ENCODE assay signal across 17 cellular contexts in genomic region chr16:4519274-4520058, GRCh38. TPM values are rescaled to one million over a fixed set of nuclear protein-coding genes. Genes with fewer than 3 reads are reported as not detected.
DNase-seq lines count a peak whose midpoint lies in the region; ATAC-seq and TF ChIP-seq lines count a peak whose summit lies in the region.
"Had no signal": no experiment of that assay in that cellular context is flagged by ENCODE, and none has a peak within 500 bp of the region (broad histone marks: within the 10 kb centered on the region; RNA-seq: fewer than 3 reads in every experiment).

No MANE protein-coding gene starts in this region.

- H2AK5ac ChIP-seq in trophoblast cell (ENCODE audit: low read length): no peak overlapping the region

- no peak for TF ChIP-seq POLR2A in right lobe of liver (IDR thresholded peaks at IDR 0.05)

- no peak overlapping the region for H2BK120ac ChIP-seq in trophoblast cell (ENCODE audit: insufficient read depth, low read length, poor library complexity)

- H4K8ac ChIP-seq in trophoblast cell (ENCODE audit: low read depth, low read length): no peak overlapping the region

- no peaks in the 10 kb centered on the region for H3K79me1 ChIP-seq in trophoblast cell (ENCODE audit: low read length)

- no peak overlapping the region for H2BK12ac ChIP-seq in trophoblast cell (ENCODE audit: low read length)

- H4K12ac ChIP-seq in trophoblast cell (ENCODE audit: low read depth, low read length): no peak overlapping the region

- H3K23ac ChIP-seq in trophoblast cell (ENCODE audit: low read length): no peak overlapping the region

- peak overlapping the region; percentile 19 for H3K27ac Mint-ChIP-seq in activated naive CD8-positive, alpha-beta T cell treated with anti-CD3 and anti-CD28 coated beads, Interleukin-2, amount 10 ng/mL, durations not matched to agents 7 days and 5 days
- no peak overlapping the region for H3K27ac Mint-ChIP-seq in activated naive CD8-positive, alpha-beta T cell treated with anti-CD3 and anti-CD28 coated beads, Interleukin-2, amount 50 U/mL, for 24 hours
- H3K27ac Mint-ChIP-seq: neural progenitor cell had no signal

- H3K18ac ChIP-seq in trophoblast cell (ENCODE audit: low read length): no peak overlapping the region

- H3K9ac ChIP-seq in trophoblast cell (ENCODE audit: low read length): no peak overlapping the region
- H3K9ac ChIP-seq: GM23248, neural progenitor cell had no signal

- no peaks in the 10 kb centered on the region for H3K79me2 ChIP-seq in trophoblast cell (ENCODE audit: control insufficient read depth, insufficient read depth, low read length, poor library complexity)

- no peak overlapping the region for H3K4me3 Mint-ChIP-seq in activated naive CD8-positive, alpha-beta T cell treated with anti-CD3 and anti-CD28 coated beads, Interleukin-2, amount 10 ng/mL, durations not matched to agents 7 days and 5 days
- no peak overlapping the region for H3K4me3 Mint-ChIP-seq in activated naive CD8-positive, alpha-beta T cell treated with anti-CD3 and anti-CD28 coated beads, Interleukin-2, amount 50 U/mL, for 24 hours
- H3K4me3 Mint-ChIP-seq: neural progenitor cell had no signal

- no peak overlapping the region for H3K14ac ChIP-seq in trophoblast cell (ENCODE audit: low read length)

- H3K4me3 ChIP-seq in dorsolateral prefrontal cortex: no peak overlapping the region
- H3K4me3 ChIP-seq in trophoblast cell (ENCODE audit: low read depth, low read length): no peak overlapping the region
- H3K4me3 ChIP-seq in right lobe of liver: no peak overlapping the region
- H3K4me3 ChIP-seq: coronary artery, GM23248, heart left ventricle, neural progenitor cell, SK-N-MC, testis had no signal

- H3K4ac ChIP-seq in trophoblast cell (ENCODE audit: low read depth, low read length): no peak overlapping the region

- H3K4me1 Mint-ChIP-seq in activated naive CD8-positive, alpha-beta T cell treated with anti-CD3 and anti-CD28 coated beads, Interleukin-2, amount 10 ng/mL, durations not matched to agents 7 days and 5 days: peaks cover 36% of the 10 kb centered on the region
- peaks cover 27% of the 10 kb centered on the region for H3K4me1 Mint-ChIP-seq in activated naive CD8-positive, alpha-beta T cell treated with anti-CD3 and anti-CD28 coated beads, Interleukin-2, amount 50 U/mL, for 24 hours

- WGBS in trophoblast cell (ENCODE audit: extremely low coverage, insufficient coverage, insufficient read length): no CpG with 5 or more reads among the region's 15 CpGs
- 89% methylated on average over 9 of the region's 15 CpGs for WGBS in right lobe of liver (ENCODE audit: insufficient coverage, low coverage, low lambda C conversion rate, missing lambda C conversion rate)

- TF ChIP-seq CTCF in dorsolateral prefrontal cortex (IDR thresholded peaks at IDR 0.05 in 54 of 56, conservative IDR thresholded peaks at IDR 0.05 in 2 of 56; ENCODE audit: low read depth in 1 of 56, partially characterized antibody in 56 of 56) (no peak), right lobe of liver (IDR thresholded peaks at IDR 0.05) (no peak)

- no peaks in the 10 kb centered on the region for H3K9me3 ChIP-seq in trophoblast cell (ENCODE audit: insufficient read depth, low read depth, low read length)
- no peaks in the 10 kb centered on the region for H3K9me3 ChIP-seq in right lobe of liver
- H3K9me3 ChIP-seq: heart left ventricle, testis had no signal

- POLR2A ChIA-PET in activated naive CD8-positive, alpha-beta T cell treated with anti-CD3 and anti-CD28 coated beads, Interleukin-2, amount 10 ng/mL, durations not matched to agents 7 days and 5 days (lab: Charles Lee): interaction anchor here (0.5 kb wide), 1 partner anchor 32 kb away, joined by 3 read pairs; no protein-coding TSS in a partner anchor

- no peak overlapping the region for H2AFZ ChIP-seq in trophoblast cell (ENCODE audit: insufficient read depth, low read length, poor library complexity)
- H2AFZ ChIP-seq: GM23248, neural progenitor cell had no signal

- no peak overlapping the region for H4K91ac ChIP-seq in trophoblast cell (ENCODE audit: low read depth, low read length)

- H3K27me3 ChIP-seq in dorsolateral prefrontal cortex: no peaks in the 10 kb centered on the region
- no peaks in the 10 kb centered on the region for H3K27me3 ChIP-seq in trophoblast cell (ENCODE audit: insufficient read depth, low read length)
- H3K27me3 ChIP-seq in right lobe of liver: no peaks in the 10 kb centered on the region
- H3K27me3 ChIP-seq: heart left ventricle, neural progenitor cell, testis had no signal

- H3K4me2 ChIP-seq in trophoblast cell (ENCODE audit: low read length): no peak overlapping the region
- H3K4me2 ChIP-seq: neural progenitor cell had no signal

- peak overlapping the region in 46 of 59 donors; percentile 13 to 90 (median 68) for H3K27ac ChIP-seq in dorsolateral prefrontal cortex
- no peak overlapping the region for H3K27ac ChIP-seq in trophoblast cell (ENCODE audit: low read depth, low read length)
- H3K27ac ChIP-seq in right lobe of liver: no peak overlapping the region
- H3K27ac ChIP-seq: coronary artery, GM23248, heart left ventricle, neural progenitor cell, SK-N-MC, testis had no signal

- H3K9me3 Mint-ChIP-seq in activated naive CD8-positive, alpha-beta T cell treated with anti-CD3 and anti-CD28 coated beads, Interleukin-2, amount 10 ng/mL, durations not matched to agents 7 days and 5 days: no peaks in the 10 kb centered on the region
- H3K9me3 Mint-ChIP-seq in activated naive CD8-positive, alpha-beta T cell treated with anti-CD3 and anti-CD28 coated beads, Interleukin-2, amount 50 U/mL, for 24 hours: no peaks in the 10 kb centered on the region
- H3K9me3 Mint-ChIP-seq: neural progenitor cell had no signal

- peaks cover 11% of the 10 kb centered on the region for H3K36me3 Mint-ChIP-seq in activated naive CD8-positive, alpha-beta T cell treated with anti-CD3 and anti-CD28 coated beads, Interleukin-2, amount 10 ng/mL, durations not matched to agents 7 days and 5 days
- H3K36me3 Mint-ChIP-seq in activated naive CD8-positive, alpha-beta T cell treated with anti-CD3 and anti-CD28 coated beads, Interleukin-2, amount 50 U/mL, for 24 hours (ENCODE audit: low read depth): peaks cover 8% of the 10 kb centered on the region

- no peak overlapping the region for H2BK5ac ChIP-seq in trophoblast cell (ENCODE audit: low read depth, low read length, poor library complexity)

- no peaks in the 10 kb centered on the region for H3K27me3 Mint-ChIP-seq in activated naive CD8-positive, alpha-beta T cell treated with anti-CD3 and anti-CD28 coated beads, Interleukin-2, amount 10 ng/mL, durations not matched to agents 7 days and 5 days
- H3K27me3 Mint-ChIP-seq in activated naive CD8-positive, alpha-beta T cell treated with anti-CD3 and anti-CD28 coated beads, Interleukin-2, amount 50 U/mL, for 24 hours: no peaks in the 10 kb centered on the region

- intact Hi-C loops in dorsolateral prefrontal cortex (cut with DNase I) (loop anchor here in 1 of 2 donors (10.0 kb wide), 1 partner anchor 165 kb away; no protein-coding TSS in a partner anchor), right lobe of liver (cut with DNase I) (no loop called here)

- peaks cover 0 to under 1% of the 10 kb centered on the region in 2 experiments for H3K36me3 ChIP-seq in trophoblast cell (ENCODE audit: control insufficient read depth in 1 of 2, insufficient read depth in 2 of 2, low read length in 2 of 2)
- H3K36me3 ChIP-seq in right lobe of liver: no peaks in the 10 kb centered on the region
- H3K36me3 ChIP-seq: heart left ventricle, neural progenitor cell had no signal

- DNase-seq in activated naive CD8-positive, alpha-beta T cell treated with anti-CD3 and anti-CD28 coated beads, Interleukin-2, amount 10 ng/mL, durations not matched to agents 7 days and 5 days: no peak
- no peak for DNase-seq in activated naive CD8-positive, alpha-beta T cell treated with anti-CD3 and anti-CD28 coated beads, Interleukin-2, amount 50 U/mL, for 24 hours
- DNase-seq in NCI-H345 treated with DMSO at 0.1 percent for 48 hours (lab: John Stamatoyannopoulos, UW; ENCODE audit: unreplicated experiment) (peak; percentile 27), dorsolateral prefrontal cortex (no peak), trophoblast cell (no peak), right lobe of liver (no peak), activated gamma-delta T cell treated with Interleukin-2 at 50 U/mL for 16 hours (no peak)
- no peak for DNase-seq in activated naive CD4-positive, alpha-beta T cell treated with Interleukin-2 at 50 U/mL for 16 hours
- DNase-seq: activated CD4-positive, alpha-beta T cell treated with anti-CD3 and anti-CD28 coated beads for 1 hour; activated effector memory CD4-positive, alpha-beta T cell treated with anti-CD3 and anti-CD28 coated beads, Interleukin-2, amount 50 U/mL, for 16 hours; GM23248; heart left ventricle; NCI-H2227 treated with DMSO at 0.1 percent for 48 hours; testis had no signal

- ATAC-seq in activated naive CD8-positive, alpha-beta T cell treated with anti-CD3 and anti-CD28 coated beads, Interleukin-2, amount 10 ng/mL, durations not matched to agents 7 days and 5 days (ENCODE audit: low read depth): no peak
- no peak for ATAC-seq in activated naive CD8-positive, alpha-beta T cell treated with anti-CD3 and anti-CD28 coated beads, Interleukin-2, amount 50 U/mL, for 24 hours
- ATAC-seq in right lobe of liver: no peak
- ATAC-seq: heart left ventricle had no signal

- H3K4me1 ChIP-seq in trophoblast cell (ENCODE audit: control insufficient read depth in 1 of 2, insufficient read depth in 2 of 2, low read length in 2 of 2): no peaks in the 10 kb centered on the region
- no peaks in the 10 kb centered on the region for H3K4me1 ChIP-seq in right lobe of liver

RNA-seq across cellular contexts. Expression of gene CDIP1, which starts 19.1 kb away (rescaled TPM):
- 10 to 100 TPM; 36.3 to 42.1 TPM for total RNA-seq in activated naive CD8-positive, alpha-beta T cell treated with anti-CD3 and anti-CD28 coated beads, Interleukin-2, amount 10 ng/mL, durations not matched to agents 7 days and 5 days
- total RNA-seq in dorsolateral prefrontal cortex: 100 to 1,000 TPM; 100 to 237 (median 186) TPM
- polyA plus RNA-seq in trophoblast cell (2013): 11.1 and 11.9 TPM in 2 replicates
- total RNA-seq in right lobe of liver: 10 to 100 TPM; 15.7 to 23.2 (median 18.4) TPM

RNA-seq across cellular contexts. Expression of gene C16orf96, which starts 36.7 kb away (rescaled TPM):
- under 1 TPM; 0.08 to 0.17 TPM for total RNA-seq in activated naive CD8-positive, alpha-beta T cell treated with anti-CD3 and anti-CD28 coated beads, Interleukin-2, amount 10 ng/mL, durations not matched to agents 7 days and 5 days
- total RNA-seq in dorsolateral prefrontal cortex: 1 to 10 TPM in 59 of 120 experiments, under 1 TPM in 61; 0.30 to 2.0 (median 1.00) TPM
- 0.10 and 0.12 TPM in 2 replicates for polyA plus RNA-seq in trophoblast cell (2013)
- under 1 TPM in 5 of 6 experiments, not detected in 1; 0.06 to 0.24 (median 0.16) TPM for total RNA-seq in right lobe of liver
- total RNA-seq: GM23248 had no signal
- polyA plus RNA-seq: GM23248 had no signal

RNA-seq across cellular contexts. Expression of gene HMOX2, which starts 43.3 kb away (rescaled TPM):
- 10 to 100 TPM; 84.5 to 86.9 TPM for total RNA-seq in activated naive CD8-positive, alpha-beta T cell treated with anti-CD3 and anti-CD28 coated beads, Interleukin-2, amount 10 ng/mL, durations not matched to agents 7 days and 5 days
- total RNA-seq in dorsolateral prefrontal cortex (100 to 1,000 TPM in 32 of 120 experiments, 10 to 100 TPM in 88; 41.9 to 120 (median 90.5) TPM), right lobe of liver (10 to 100 TPM; 39.7 to 74.7 (median 55.4) TPM)
- polyA plus RNA-seq in trophoblast cell (2013): 31.1 and 32.4 TPM in 2 replicates

RNA-seq across cellular contexts. Expression of gene NMRAL1, which starts 45.0 kb away (rescaled TPM):
- 10 to 100 TPM; 64.5 to 64.6 TPM for total RNA-seq in activated naive CD8-positive, alpha-beta T cell treated with anti-CD3 and anti-CD28 coated beads, Interleukin-2, amount 10 ng/mL, durations not matched to agents 7 days and 5 days
- 10 to 100 TPM; 28.4 to 78.4 (median 55.8) TPM for total RNA-seq in dorsolateral prefrontal cortex
- 55.3 and 56.9 TPM in 2 replicates for polyA plus RNA-seq in trophoblast cell (2013)
- total RNA-seq in right lobe of liver: 10 to 100 TPM; 19.9 to 44.0 (median 35.5) TPM

Comparison
In these comparisons a context has a peak if more than half of its experiments do, and no peak if none do; other contexts are left out.
1. H3K27ac ChIP-seq: peak in dorsolateral prefrontal cortex (46 of 59); none in trophoblast cell (single experiment) and right lobe of liver (0 of 3).